Comparison of ENCODE assay signal across 13 cellular contexts in the genomic region with DNA sequence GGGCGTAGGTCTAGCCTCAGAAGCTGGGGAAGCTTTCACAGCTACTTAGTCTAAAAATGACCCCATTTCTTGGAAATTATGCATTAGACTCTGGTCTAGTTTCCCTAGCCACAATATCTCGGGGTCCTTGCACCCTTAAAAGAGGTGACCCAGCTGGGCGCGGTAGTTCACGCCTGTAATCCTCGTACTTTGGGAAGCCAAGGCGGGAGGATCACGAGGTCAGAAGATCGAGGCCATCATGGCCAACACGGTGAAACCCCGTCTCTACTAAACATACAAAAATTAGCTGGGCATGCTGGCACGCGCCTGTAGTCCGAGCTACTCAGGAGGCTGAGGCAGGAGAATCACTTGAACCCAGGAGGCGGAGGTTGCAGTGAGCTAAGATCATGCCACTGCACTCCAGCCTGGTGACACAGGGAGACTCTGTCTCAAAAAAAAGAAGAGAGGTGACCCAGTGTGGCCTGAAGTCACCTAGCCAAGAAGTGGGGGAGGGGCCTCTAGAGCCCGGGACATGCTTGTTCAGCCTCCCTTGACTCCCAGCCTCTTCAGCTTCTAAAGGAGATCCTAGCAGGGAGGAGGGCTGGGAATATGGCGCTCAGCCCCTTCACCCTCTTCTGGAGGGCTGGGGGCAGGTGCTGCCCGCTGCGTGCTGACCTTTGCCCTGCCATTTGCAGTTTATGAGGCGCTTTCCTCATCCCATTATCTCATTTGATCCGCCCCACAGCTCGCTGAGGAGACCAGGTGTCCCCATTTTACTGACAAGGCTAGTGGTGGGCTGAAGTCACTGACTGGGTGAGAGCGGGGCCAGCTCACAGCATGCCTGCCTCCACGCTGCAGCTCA. TPM values are rescaled to one million over a fixed set of nuclear protein-coding genes. Genes with fewer than 3 reads are reported as not detected.
DNase-seq lines count a peak whose midpoint lies in the region; ATAC-seq and TF ChIP-seq lines count a peak whose summit lies in the region.
"Had no signal": no experiment of that assay in that cellular context is flagged by ENCODE, and none has a peak within 500 bp of the region (broad histone marks: within the 10 kb centered on the region; RNA-seq: fewer than 3 reads in every experiment).

No MANE protein-coding gene starts in this region.

- H2AK5ac ChIP-seq in IMR-90 (ENCODE audit: low read depth, low read length), result no peak overlapping the region

- H3K23ac ChIP-seq in IMR-90 (ENCODE audit: low read depth, low read length), result no peak overlapping the region

- peaks cover 5 to 15% of the 10 kb centered on the region in 2 donors for H3K27me3 Mint-ChIP-seq in CD8-positive, alpha-beta memory T cell

- no peaks in the 10 kb centered on the region; the same call in 1 of the 2 replicates for H3K9me1 ChIP-seq in IMR-90 (ENCODE audit: insufficient read depth, low read length)

- H3K27me3 ChIP-seq in CD8-positive, alpha-beta memory T cell (ENCODE audit: insufficient read depth, low read length, poor library complexity, severe bottlenecking), result no peaks in the 10 kb centered on the region
- peaks cover 7% of the 10 kb centered on the region for H3K27me3 ChIP-seq in IMR-90 (ENCODE audit: control insufficient read depth, insufficient read depth, low read length)
- H3K27me3 ChIP-seq in RWPE2 (ENCODE audit: insufficient read depth, poor library complexity, severe bottlenecking), result no peaks in the 10 kb centered on the region
- no peaks in the 10 kb centered on the region for H3K27me3 ChIP-seq in tibial nerve
- H3K27me3 ChIP-seq: uterus had no signal

- no peaks in the 10 kb centered on the region for H3K4me1 ChIP-seq in CD8-positive, alpha-beta memory T cell (ENCODE audit: insufficient read depth, low read length)
- peaks cover 18% of the 10 kb centered on the region for H3K4me1 ChIP-seq in IMR-90 (ENCODE audit: control insufficient read depth, insufficient read depth, low read length)
- H3K4me1 ChIP-seq in RWPE2 (ENCODE audit: insufficient read depth, poor library complexity, severe bottlenecking), result peaks cover 55% of the 10 kb centered on the region
- H3K4me1 ChIP-seq in mucosa of descending colon (ENCODE audit: low read depth), result peaks cover 18% of the 10 kb centered on the region
- peaks cover 0 to 18% (median 2%) of the 10 kb centered on the region in 4 donors for H3K4me1 ChIP-seq in tibial nerve
- H3K4me1 ChIP-seq: uterus had no signal

- H3K79me1 ChIP-seq in IMR-90 (ENCODE audit: low read depth in 1 of 2, low read length in 2 of 2), result no peaks in the 10 kb centered on the region

- H3K4me3 ChIP-seq in CD8-positive, alpha-beta memory T cell (ENCODE audit: low read length), result no peak overlapping the region
- no peak overlapping the region for H3K4me3 ChIP-seq in IMR-90 (ENCODE audit: insufficient read depth, low read depth, low read length)
- H3K4me3 ChIP-seq in RWPE2 (ENCODE audit: severe bottlenecking), result no peak overlapping the region
- H3K4me3 ChIP-seq in mucosa of descending colon, result no peak overlapping the region
- H3K4me3 ChIP-seq in tibial nerve, result no peak overlapping the region
- H3K4me3 ChIP-seq: uterus had no signal

- H3K4ac ChIP-seq in IMR-90 (ENCODE audit: low read depth, low read length), result no peak overlapping the region

- no peak for DNase-seq in CD8-positive, alpha-beta memory T cell
- DNase-seq in IMR-90 (no peak), RWPE2 (ENCODE audit: low spot score) (no peak), mucosa of descending colon (peak; percentile 88 to 94 (median 89)), tibial nerve (ENCODE audit: low spot score in 2 of 2) (no peak), cerebellar cortex (ENCODE audit: low spot score) (no peak)
- DNase-seq in stimulated activated naive CD4-positive, alpha-beta T cell treated with Interleukin-2 at 50 U/mL for 16 hours (lab: John Stamatoyannopoulos, UW), result no peak
- DNase-seq: mammary epithelial cell, right cardiac atrium, uterus had no signal

- no peak for TF ChIP-seq EP300 in tibial nerve (IDR thresholded peaks at IDR 0.05)

- no peak overlapping the region for H2BK20ac ChIP-seq in IMR-90 (ENCODE audit: low read depth, low read length)

- H3K56ac ChIP-seq in IMR-90 (ENCODE audit: extremely low read depth, insufficient read depth, low read length), result no peak overlapping the region

- H3K18ac ChIP-seq in IMR-90 (ENCODE audit: low read depth, low read length), result no peak overlapping the region

- no peak overlapping the region for H3K14ac ChIP-seq in IMR-90 (replicated peaks; ENCODE audit: low read depth, low read length)

- TF ChIP-seq CTCF in IMR-90 (conservative IDR thresholded peaks at IDR 0.05; ENCODE audit: low read depth, low read length) (no peak), RWPE2 (IDR thresholded peaks at IDR 0.05; ENCODE audit: poor library complexity, severe bottlenecking) (no peak), mucosa of descending colon (IDR thresholded peaks at IDR 0.05) (no peak), tibial nerve (IDR thresholded peaks at IDR 0.05) (no peak)

- WGBS in IMR-90 (ENCODE audit: extremely low coverage in 2 of 2, insufficient read length in 1 of 2), 2 experiments, result 91% methylated on average over 5 of the region's 24 CpGs; no CpG with 5 or more reads in 1 of the 2 experiments
- 76 to 81% methylated on average over 24 of the region's 24 CpGs for WGBS in tibial nerve, 2 donors

- no peaks in the 10 kb centered on the region for H3K9me3 Mint-ChIP-seq in CD8-positive, alpha-beta memory T cell
- H3K9me3 Mint-ChIP-seq: CD14-positive monocyte had no signal

- intact Hi-C loops in IMR-90 (cut with micrococcal nuclease), result no loop called here
- intact Hi-C loops in mucosa of descending colon (cut with DNase I, micrococcal nuclease), result no loop called here

- no peaks in the 10 kb centered on the region for H3K36me3 ChIP-seq in CD8-positive, alpha-beta memory T cell (ENCODE audit: insufficient read depth, low read length)
- no peaks in the 10 kb centered on the region for H3K36me3 ChIP-seq in IMR-90 (ENCODE audit: control insufficient read depth, insufficient read depth, low read length)
- no peaks in the 10 kb centered on the region for H3K36me3 ChIP-seq in RWPE2 (ENCODE audit: low read depth)
- H3K36me3 ChIP-seq in mucosa of descending colon (ENCODE audit: low read depth), result no peaks in the 10 kb centered on the region
- H3K36me3 ChIP-seq in tibial nerve, result peaks cover 0 to 33% (median 0%) of the 10 kb centered on the region in 3 donors
- H3K36me3 ChIP-seq: uterus had no signal

- no peak overlapping the region for H2BK120ac ChIP-seq in IMR-90 (ENCODE audit: low read depth, low read length)

- no peak overlapping the region for H3K27ac Mint-ChIP-seq in CD8-positive, alpha-beta memory T cell
- H3K27ac Mint-ChIP-seq: CD14-positive monocyte had no signal

- POLR2A ChIA-PET in CD8-positive, alpha-beta memory T cell (lab: Charles Lee), result no interaction called here
- POLR2A ChIA-PET in IMR-90 (lab: Charles Lee; ENCODE audit: unreplicated experiment), result no interaction called here

- no peaks in the 10 kb centered on the region for H3K9me3 ChIP-seq in CD8-positive, alpha-beta memory T cell (ENCODE audit: low read length)
- no peaks in the 10 kb centered on the region for H3K9me3 ChIP-seq in IMR-90 (ENCODE audit: control insufficient read depth, insufficient read depth, low read length)
- no peaks in the 10 kb centered on the region for H3K9me3 ChIP-seq in RWPE2 (ENCODE audit: severe bottlenecking)
- H3K9me3 ChIP-seq in mucosa of descending colon, result no peaks in the 10 kb centered on the region
- H3K9me3 ChIP-seq in tibial nerve, result no peaks in the 10 kb centered on the region
- H3K9me3 ChIP-seq: uterus had no signal

- no peak overlapping the region for H4K91ac ChIP-seq in IMR-90 (ENCODE audit: insufficient read depth, low read depth, low read length)

- ATAC-seq in IMR-90 (ENCODE audit: low read depth) (no peak), RWPE2 (ENCODE audit: low read depth) (no peak), mucosa of descending colon (peak; percentile 56), GM18517 (IDR thresholded peaks at IDR 0.05; ENCODE audit: unreplicated experiment) (no peak)

- peak overlapping the region; percentile 24 for H3K27ac ChIP-seq in CD8-positive, alpha-beta memory T cell (ENCODE audit: low read depth, low read length)
- H3K27ac ChIP-seq in IMR-90 (ENCODE audit: insufficient read depth, low read length) (no peak overlapping the region), RWPE2 (ENCODE audit: poor library complexity, severe bottlenecking) (peak overlapping the region; percentile 27), tibial nerve (peak overlapping the region in 1 of 4 donors; percentile 74)
- H3K27ac ChIP-seq: uterus had no signal

- in situ Hi-C loops in IMR-90 (cut with MboI; ENCODE audit: low sequenced_read_pairs), result no loop called here

- BruUV-seq in IMR-90 (replicated peaks; lab: Mats Ljungman, UMichigan), result no TSS peak

- no peaks in the 10 kb centered on the region for H3K4me1 Mint-ChIP-seq in CD8-positive, alpha-beta memory T cell
- H3K4me1 Mint-ChIP-seq: CD14-positive monocyte had no signal

- dilution Hi-C loops in IMR-90 (cut with HindIII; ENCODE audit: low sequenced_read_pairs, unreplicated experiment), result no loop called here

- H3K9ac ChIP-seq in IMR-90 (ENCODE audit: low read depth, low read length), result no peak overlapping the region

- no peaks in the 10 kb centered on the region for H4K20me1 ChIP-seq in IMR-90 (ENCODE audit: insufficient read depth, low read length)

- no peak for TF ChIP-seq RAD21 in IMR-90 (IDR thresholded peaks at IDR 0.05; ENCODE audit: low read length)

- no peak overlapping the region for H4K8ac ChIP-seq in IMR-90 (ENCODE audit: low read depth in 2 of 2, low read length in 2 of 2)

- peaks cover 0 to 3% (median 2%) of the 10 kb centered on the region in 3 donors for H3K36me3 Mint-ChIP-seq in CD8-positive, alpha-beta memory T cell

- CTCF ChIA-PET in CD8-positive, alpha-beta memory T cell (lab: Charles Lee), result no interaction called here
- CTCF ChIA-PET in IMR-90 (lab: Yijun Ruan, JAX), result interaction anchor here (0.5 kb wide), 1 partner anchor 23 kb away, joined by 3 read pairs; no protein-coding TSS in a partner anchor

- no peak overlapping the region for H2BK5ac ChIP-seq in IMR-90 (ENCODE audit: low read depth, low read length, poor library complexity, severe bottlenecking)

- TF ChIP-seq POLR2A in IMR-90 (IDR thresholded peaks at IDR 0.05; ENCODE audit: low read depth, low read length) (no peak), tibial nerve (IDR thresholded peaks at IDR 0.05) (no peak)

- H4K5ac ChIP-seq in IMR-90 (ENCODE audit: low read depth, low read length), result no peak overlapping the region

- H2AK9ac ChIP-seq in IMR-90 (replicated peaks; ENCODE audit: low read depth, low read length, poor library complexity), result peak overlapping the region; percentile 15

- H2AFZ ChIP-seq in IMR-90 (replicated peaks; ENCODE audit: low read length, poor library complexity), result no peak overlapping the region

- no peak overlapping the region for H2BK15ac ChIP-seq in IMR-90 (ENCODE audit: low read depth, low read length)

- H3K4me3 Mint-ChIP-seq in CD8-positive, alpha-beta memory T cell, result no peak overlapping the region
- H3K4me3 Mint-ChIP-seq: CD14-positive monocyte had no signal

- no peak overlapping the region for H3K4me2 ChIP-seq in IMR-90 (ENCODE audit: low read depth, low read length)

RNA-seq across cellular contexts. Expression of a gene that starts 7.2 kb away (rescaled TPM):
- under 1 TPM; 0.11 to 0.26 TPM for total RNA-seq in CD8-positive, alpha-beta memory T cell
- polyA plus RNA-seq in CD8-positive, alpha-beta memory T cell, result not detected
- total RNA-seq in IMR-90 (2012; rRNA removed) (under 0.01 TPM in 1 of 2 replicates, not detected in the other), mucosa of descending colon (1,000 to 10,000 TPM in 2 of 3 donors, 100 to 1,000 TPM in 1; 623 to 1,741 (median 1,105) TPM), tibial nerve (1 to 10 TPM in 1 of 4 donors, under 1 TPM in 1, not detected in 2; under 0.01 to 1.2 TPM)
- 0.19 and 0.38 TPM in 2 replicates for polyA plus RNA-seq in IMR-90 (2012; rRNA removed)
- polyA plus RNA-seq in IMR-90 (2012; cell fraction: cytosol; rRNA removed), result 0.02 and 0.11 TPM in 2 replicates
- 1.3 and 7.4 TPM in 2 replicates for polyA plus RNA-seq in IMR-90 (2012; cell fraction: nucleus; rRNA removed; ENCODE audit: low replicate concordance)
- total RNA-seq: RPMI7951 had no signal
- polyA plus RNA-seq: CD14-positive monocyte had no signal

RNA-seq across cellular contexts. Expression of a gene that starts 35.2 kb away (rescaled TPM):
- 10 to 100 TPM; 30.5 to 33.2 TPM for total RNA-seq in CD8-positive, alpha-beta memory T cell
- polyA plus RNA-seq in CD8-positive, alpha-beta memory T cell, result 36.3 TPM
- total RNA-seq in IMR-90 (2012; rRNA removed) (39.7 and 49.8 TPM in 2 replicates), mucosa of descending colon (100 to 1,000 TPM in 2 of 3 donors, 10 to 100 TPM in 1; 71.5 to 151 (median 132) TPM), tibial nerve (100 to 1,000 TPM; 107 to 168 (median 135) TPM)
- 57.3 and 75.4 TPM in 2 replicates for polyA plus RNA-seq in IMR-90 (2012; rRNA removed)
- 51.9 and 58.2 TPM in 2 replicates for polyA plus RNA-seq in IMR-90 (2012; cell fraction: cytosol; rRNA removed)
- polyA plus RNA-seq in IMR-90 (2012; cell fraction: nucleus; rRNA removed; ENCODE audit: low replicate concordance), result 61.4 and 80.2 TPM in 2 replicates

Comparison
In these comparisons a context has a peak if more than half of its experiments do, and no peak if none do; other contexts are left out.
1. DNase-seq: peak in mucosa of descending colon (3 of 3); none in CD8-positive, alpha-beta memory T cell (0 of 5), IMR-90 (single experiment), RWPE2 (single experiment), tibial nerve (0 of 2), stimulated activated naive CD4-positive, alpha-beta T cell treated with Interleukin-2 at 50 U/mL for 16 hours (single experiment) and cerebellar cortex (single experiment).
2. RNA of a gene that starts 7.2 kb away (total RNA-seq): 623 to 1,741 TPM in mucosa of descending colon; 0.11 to 0.26 TPM in CD8-positive, alpha-beta memory T cell, under 0.01 to 1.2 TPM in tibial nerve and under 0.01 TPM in IMR-90; every median in the first group is over 100 times any median in the second.